In genomic region chr4:82293304-82293703, GRCh38 we compare ENCODE assay signal across 9 cellular contexts.
DNase-seq lines count a peak whose midpoint lies in the region; ATAC-seq and TF ChIP-seq lines count a peak whose summit lies in the region.
"Had no signal": no experiment of that assay in that cellular context is flagged by ENCODE, and none has a peak within 500 bp of the region (broad histone marks: within the 10 kb centered on the region; RNA-seq: fewer than 3 reads in every experiment).

No MANE protein-coding gene starts in this region.

- intact Hi-C loops in cardiac septum (cut with DNase I): no loop called here
- intact Hi-C loops in left lung (cut with DNase I): no loop called here

- no peaks in the 10 kb centered on the region for H3K27me3 ChIP-seq in DND-41 (ENCODE audit: insufficient read depth, low read length, poor library complexity)
- no peaks in the 10 kb centered on the region for H3K27me3 ChIP-seq in left lung

- H3K36me3 ChIP-seq in DND-41 (ENCODE audit: insufficient read depth, low read length) (no peaks in the 10 kb centered on the region), left lung (no peaks in the 10 kb centered on the region)

- ATAC-seq in DND-41 (ENCODE audit: insufficient read depth, low read depth): peak; percentile 93
- ATAC-seq in GM19372 (IDR thresholded peaks at IDR 0.05; ENCODE audit: low read depth, unreplicated experiment): peak; percentile 100
- ATAC-seq in HG03108 (IDR thresholded peaks at IDR 0.05; ENCODE audit: unreplicated experiment): peak; percentile 99
- no peak for ATAC-seq in left lung
- ATAC-seq: mucosa of descending colon had no signal

- no peak overlapping the region for H2AFZ ChIP-seq in DND-41 (ENCODE audit: low read depth, low read length)

- no peak overlapping the region for H3K4me3 ChIP-seq in DND-41 (ENCODE audit: low read depth in 1 of 2, low read length in 2 of 2)
- no peak overlapping the region for H3K4me3 ChIP-seq in left lung
- H3K4me3 ChIP-seq: mucosa of descending colon had no signal

- no peak overlapping the region for H3K4me2 ChIP-seq in DND-41 (ENCODE audit: insufficient read depth, low read length)

- H3K4me1 ChIP-seq in DND-41 (ENCODE audit: insufficient read depth, low read length): peaks cover 13% of the 10 kb centered on the region; the same call in 1 of the 2 replicates
- H3K4me1 ChIP-seq in left lung: peaks cover 0 to 3% of the 10 kb centered on the region in 2 donors

- H3K79me2 ChIP-seq in DND-41 (ENCODE audit: insufficient read depth, low read length): no peaks in the 10 kb centered on the region

- no peak overlapping the region for H3K27ac ChIP-seq in DND-41 (ENCODE audit: low read length)
- H3K27ac ChIP-seq in left lung: no peak overlapping the region

- TF ChIP-seq CTCF in DND-41 (IDR thresholded peaks at IDR 0.05; ENCODE audit: borderline replicate concordance, extremely low read depth, low read length, poor library complexity, severe bottlenecking): no peak
- TF ChIP-seq CTCF in left lung (IDR thresholded peaks at IDR 0.05): no peak

- no peaks in the 10 kb centered on the region for H4K20me1 ChIP-seq in DND-41 (ENCODE audit: insufficient read depth, low read length)

- H3K9me3 ChIP-seq in DND-41 (ENCODE audit: insufficient read depth, low read length, severe bottlenecking): no peaks in the 10 kb centered on the region
- H3K9me3 ChIP-seq in left lung: no peaks in the 10 kb centered on the region
- H3K9me3 ChIP-seq: mucosa of descending colon had no signal

- H3K9ac ChIP-seq in DND-41 (ENCODE audit: low read depth, low read length): no peak overlapping the region

- DNase-seq in DND-41 (no peak), SW480 (ENCODE audit: low spot score) (peak; percentile 13), GM19238 (ENCODE audit: insufficient read length, low spot score) (no peak), cardiac septum (ENCODE audit: low spot score) (no peak), left lung (no peak)
- DNase-seq in stimulated activated CD4-positive, alpha-beta T cell treated with anti-CD3 and anti-CD28 coated beads, Interleukin-1b, Interleukin-23, amount 100 ng/mL, for 48 hours: no peak
